In genomic region chr1:53259932-53260331, GRCh38 we compare ENCODE assay signal across 19 cellular contexts. TPM values are rescaled to one million over a fixed set of nuclear protein-coding genes. Genes with fewer than 3 reads are reported as not detected.
DNase-seq lines count a peak whose midpoint lies in the region; ATAC-seq, FAIRE-seq and TF ChIP-seq lines count a peak whose summit lies in the region.
"Had no signal": no experiment of that assay in that cellular context is flagged by ENCODE, and none has a peak within 500 bp of the region (broad histone marks: within the 10 kb centered on the region; RNA-seq: fewer than 3 reads in every experiment).

No MANE protein-coding gene starts in this region.

- no peaks in the 10 kb centered on the region for H3K79me2 ChIP-seq in K562 (ENCODE audit: control insufficient read depth, insufficient read depth, low read length)

- H3K9me3 ChIP-seq in K562 (replicated peaks; ENCODE audit: control insufficient read depth, insufficient read depth, low read depth, low read length), result no peaks in the 10 kb centered on the region
- no peaks in the 10 kb centered on the region for H3K9me3 ChIP-seq in ascending aorta
- H3K9me3 ChIP-seq: right lobe of liver, vagina had no signal

- H4K20me1 ChIP-seq in K562 (replicated peaks; ENCODE audit: control insufficient read depth, insufficient read depth, low read length), result peaks cover 4% of the 10 kb centered on the region; the same call in 1 of the 2 replicates

- 94% methylated on average over 2 of the region's 2 CpGs for WGBS in K562 (ENCODE audit: insufficient coverage, low coverage, missing lambda C conversion rate)

- no peak overlapping the region for H3K4me3 ChIP-seq in K562
- no peak overlapping the region for H3K4me3 ChIP-seq in ascending aorta
- H3K4me3 ChIP-seq: cardiac muscle cell, right lobe of liver, vagina had no signal

- H3K9ac ChIP-seq in K562 (ENCODE audit: insufficient read depth in 1 of 2, low read depth in 2 of 2, low read length in 2 of 2), result no peak overlapping the region

- in situ Hi-C loops in K562 (cut with MboI), result no loop called here

- peaks cover 100% of the 10 kb centered on the region for H3K36me3 ChIP-seq in K562 (ENCODE audit: control insufficient read depth, insufficient read depth, low read length)
- H3K36me3 ChIP-seq in ascending aorta, result peaks cover 23 to 25% of the 10 kb centered on the region in 2 donors
- H3K36me3 ChIP-seq: cardiac muscle cell, right lobe of liver, vagina had no signal

- intact Hi-C loops in K562 (cut with micrococcal nuclease) (no loop called here), ascending aorta (cut with DNase I) (no loop called here)

- no peak for TF ChIP-seq EP300 in K562 (IDR thresholded peaks at IDR 0.05; ENCODE audit: low read length)

- TF ChIP-seq POLR2A in K562 (conservative IDR thresholded peaks at IDR 0.05), result no peak

- POLR2A ChIA-PET in K562 (lab: Yijun Ruan, JAX), result interaction anchor here (0.7 to 0.9 kb wide), 2 partner anchors 14 to 15 kb away, joined by 3 to 4 read pairs; no protein-coding TSS in a partner anchor

- H3K27ac ChIP-seq in K562 (ENCODE audit: extremely low read depth, low read depth, low read length), result no peak overlapping the region
- no peak overlapping the region for H3K27ac ChIP-seq in ascending aorta
- H3K27ac ChIP-seq: cardiac muscle cell, right lobe of liver, vagina had no signal

- no peaks in the 10 kb centered on the region for H3K27me3 ChIP-seq in K562 (ENCODE audit: control insufficient read depth in 2 of 2, insufficient read depth in 2 of 2, low read length in 2 of 2)
- H3K27me3 ChIP-seq in ascending aorta, result no peaks in the 10 kb centered on the region
- H3K27me3 ChIP-seq: cardiac muscle cell, right lobe of liver, vagina had no signal

- TF ChIP-seq CTCF in K562 (IDR thresholded peaks at IDR 0.05 in 2 of 3, conservative IDR thresholded peaks at IDR 0.05 in 1 of 3; ENCODE audit: insufficient read depth in 2 of 3, low read depth in 1 of 3, low read length in 3 of 3) (no peak), ascending aorta (IDR thresholded peaks at IDR 0.05) (no peak)

- no peaks in the 10 kb centered on the region; a peak in 1 of 5 replicates for H3K4me1 ChIP-seq in K562 (replicated peaks in 1 of 2; ENCODE audit: control insufficient read depth in 2 of 2, insufficient read depth in 2 of 2, low read length in 2 of 2)
- no peaks in the 10 kb centered on the region for H3K4me1 ChIP-seq in ascending aorta
- H3K4me1 ChIP-seq: right lobe of liver, vagina had no signal

- no peak overlapping the region for H3K4me2 ChIP-seq in K562 (ENCODE audit: insufficient read depth, low read length)

- DNase-seq in K562 (ENCODE audit: extremely low read depth in 1 of 4, low spot score in 3 of 4) (no peak), ascending aorta (ENCODE audit: low spot score in 2 of 2) (no peak), 8988T (no peak)
- no peak for DNase-seq in activated CD4-positive, CD25-positive, alpha-beta regulatory T cell (lab: John Stamatoyannopoulos, UW)
- no peak for DNase-seq in effector CD4-positive, alpha-beta T cell
- DNase-seq: activated CD4-positive, CD25-positive, alpha-beta regulatory T cell treated with anti-CD3 and anti-CD28 coated beads, Interleukin-2, amount 50 U/mL, for 72 hours; DND-41; NCI-H2029 treated with DMSO at 0.1 percent for 48 hours; NCI-H524; OCI-M1; right lobe of liver had no signal

- TF ChIP-seq RAD21 in K562 (CRISPR knock-in tag; conservative IDR thresholded peaks at IDR 0.05 in 1 of 2, IDR thresholded peaks at IDR 0.05 in 1 of 2), result no peak

- CTCF ChIA-PET in K562 (lab: Yijun Ruan, JAX; ENCODE audit: low intra/inter-chr PET ratio), result no interaction called here

- no peak overlapping the region for H2AFZ ChIP-seq in K562 (ENCODE audit: low read depth, low read length)

- FAIRE-seq in K562 (lab: Jason Lieb, UNC), result peak; percentile 37

- peak; percentile 81 for ATAC-seq in GM18868 (IDR thresholded peaks at IDR 0.05; ENCODE audit: unreplicated experiment)
- peak; percentile 67 for ATAC-seq in GM21576 (IDR thresholded peaks at IDR 0.05; ENCODE audit: unreplicated experiment)
- ATAC-seq in HG03108 (IDR thresholded peaks at IDR 0.05; ENCODE audit: unreplicated experiment), result peak; percentile 65
- ATAC-seq in K562, result no peak
- ATAC-seq: activated T-helper 17 cell treated with anti-CD3 and anti-CD28 coated beads, Interleukin-2, amount 50 U/mL, for 72 hours; esophagus mucosa; left lobe of liver; right lobe of liver had no signal

- H3K9me1 ChIP-seq in K562 (ENCODE audit: control insufficient read depth, insufficient read depth, low read length), result peaks cover under 1% of the 10 kb centered on the region

- BruUV-seq in K562 (replicated peaks; lab: Mats Ljungman, UMichigan), result no TSS peak

TF ChIP-seq in K562, 482 proteins besides CTCF, POLR2A, EP300 and RAD21:
- TF ChIP-seq PPARD (CRISPR knock-in tag; IDR thresholded peaks at IDR 0.05) (no peak), PHB (CRISPR knock-in tag; IDR thresholded peaks at IDR 0.05) (no peak), TEAD4 (IDR thresholded peaks at IDR 0.05; ENCODE audit: low read length) (no peak), TEAD4 (CRISPR knock-in tag; IDR thresholded peaks at IDR 0.05; ENCODE audit: borderline replicate concordance) (no peak), JUN (IDR thresholded peaks at IDR 0.05; ENCODE audit: borderline replicate concordance, low read depth, low read length) (no peak), JUN (CRISPR knock-in tag; IDR thresholded peaks at IDR 0.05; ENCODE audit: borderline replicate concordance) (no peak), CREM (IDR thresholded peaks at IDR 0.05; ENCODE audit: low read depth) (no peak), ZNF146 (CRISPR knock-in tag; IDR thresholded peaks at IDR 0.05; ENCODE audit: unreplicated experiment) (no peak), TRIM24 (IDR thresholded peaks at IDR 0.05) (no peak), NELFE (IDR thresholded peaks at IDR 0.05; ENCODE audit: insufficient read depth, insufficient read length) (no peak), BRF1 (IDR thresholded peaks at IDR 0.05; ENCODE audit: borderline replicate concordance, extremely low read depth, insufficient read length) (no peak), NUFIP1 (IDR thresholded peaks at IDR 0.05; ENCODE audit: partially characterized antibody) (no peak), L3MBTL2 (IDR thresholded peaks at IDR 0.05) (no peak), DIDO1 (tag; IDR thresholded peaks at IDR 0.05; ENCODE audit: low read depth) (no peak)
TF ChIP-seq in K562: peak in this region for 0.

RNA-seq across cellular contexts. Expression of gene MAGOH, which starts 21.6 kb away (rescaled TPM):
- 10.5 and 25.2 TPM in 2 replicates for total RNA-seq in K562 (2011; cell fraction: chromatin; rRNA removed; ENCODE audit: low replicate concordance)
- 13.8 and 15.3 TPM in 2 replicates for total RNA-seq in K562 (2011; cell fraction: nucleolus; rRNA removed)
- 23.0 and 35.0 TPM in 2 replicates for total RNA-seq in K562 (2011; cell fraction: nucleoplasm; rRNA removed)
- total RNA-seq in K562 (2014; rRNA removed) (106 and 125 TPM in 2 replicates), K562 (2014; rRNA removed; fragmentation: Illumina TruSeq; extraction: Trizol) (135 and 156 TPM in 2 replicates), K562 (2015; rRNA removed; fragmentation: Illumina TruSeq; extraction: Trizol) (134 and 152 TPM in 2 replicates), K562 (2021) (110 and 113 TPM in 2 replicates), ascending aorta (10.9 TPM)
- polyA plus RNA-seq in K562 (2011; rRNA removed) (80.7 and 102 TPM in 2 replicates), K562 (2014; fragmentation: Illumina TruSeq; extraction: Trizol) (184 and 190 TPM in 2 replicates), K562 (2014; fragmentation: Nextera tagmentation; extraction: Ambion mirVana) (100 to 1,000 TPM; 132 to 342 TPM), K562 (2014; rRNA removed) (243 and 263 TPM in 2 replicates)
- polyA plus RNA-seq in K562 (2011; cell fraction: cytosol; rRNA removed), result 10.7 and 38.1 TPM in 2 replicates
- 9.7 and 18.4 TPM in 2 replicates for polyA plus RNA-seq in K562 (2011; cell fraction: nucleus; rRNA removed)
- polyA plus RNA-seq in K562 (2012), result 79.1 and 298 TPM in 2 replicates
- 71.4 and 83.4 TPM in 2 replicates for polyA minus RNA-seq in K562 (2011; rRNA and poly(A)+ RNA removed)
- 29.5 and 30.9 TPM in 2 replicates for polyA minus RNA-seq in K562 (2011; cell fraction: cytosol; rRNA and poly(A)+ RNA removed)
- 18.8 and 38.3 TPM in 2 replicates for polyA minus RNA-seq in K562 (2011; cell fraction: nucleus; rRNA and poly(A)+ RNA removed)

RNA-seq across cellular contexts. Expression of gene CZIB, which starts 39.5 kb away (rescaled TPM):
- 115 and 117 TPM in 2 replicates for total RNA-seq in K562 (2011; cell fraction: chromatin; rRNA removed; ENCODE audit: low replicate concordance)
- total RNA-seq in K562 (2011; cell fraction: nucleolus; rRNA removed), result 97.5 and 125 TPM in 2 replicates
- 131 and 159 TPM in 2 replicates for total RNA-seq in K562 (2011; cell fraction: nucleoplasm; rRNA removed)
- total RNA-seq in K562 (2014; rRNA removed) (55.4 and 65.5 TPM in 2 replicates), K562 (2014; rRNA removed; fragmentation: Illumina TruSeq; extraction: Trizol) (58.2 and 65.8 TPM in 2 replicates), K562 (2015; rRNA removed; fragmentation: Illumina TruSeq; extraction: Trizol) (61.8 and 66.8 TPM in 2 replicates), K562 (2021) (52.6 and 55.7 TPM in 2 replicates), ascending aorta (28.9 TPM)
- polyA plus RNA-seq in K562 (2011; rRNA removed) (105 and 109 TPM in 2 replicates), K562 (2014; fragmentation: Illumina TruSeq; extraction: Trizol) (65.5 and 80.0 TPM in 2 replicates), K562 (2014; fragmentation: Nextera tagmentation; extraction: Ambion mirVana) (100 to 1,000 TPM in 1 of 2 experiments, 10 to 100 TPM in 1; 97.4 to 111 TPM), K562 (2014; rRNA removed) (85.3 and 86.9 TPM in 2 replicates)
- polyA plus RNA-seq in K562 (2011; cell fraction: cytosol; rRNA removed), result 54.1 and 73.4 TPM in 2 replicates
- 152 and 181 TPM in 2 replicates for polyA plus RNA-seq in K562 (2011; cell fraction: nucleus; rRNA removed)
- 68.4 and 82.2 TPM in 2 replicates for polyA plus RNA-seq in K562 (2012)
- 41.9 and 56.1 TPM in 2 replicates for polyA minus RNA-seq in K562 (2011; rRNA and poly(A)+ RNA removed)
- 14.5 and 18.0 TPM in 2 replicates for polyA minus RNA-seq in K562 (2011; cell fraction: cytosol; rRNA and poly(A)+ RNA removed)
- 71.4 and 143 TPM in 2 replicates for polyA minus RNA-seq in K562 (2011; cell fraction: nucleus; rRNA and poly(A)+ RNA removed)
